Comparison of ENCODE assay signal across 8 cellular contexts in genomic region chr3:71130516-71131384, GRCh38.
DNase-seq lines count a peak whose midpoint lies in the region; ATAC-seq, FAIRE-seq and TF ChIP-seq lines count a peak whose summit lies in the region.

No MANE protein-coding gene starts in this region.

- dilution Hi-C loops in endothelial cell of umbilical vein (cut with MboI; ENCODE audit: extremely low pct_ligation_motif_present, low sequenced_read_pairs), result no loop called here

- H3K79me2 ChIP-seq in endothelial cell of umbilical vein (ENCODE audit: control insufficient read depth, insufficient read depth, low read length), result peaks cover 21% of the 10 kb centered on the region

- intact Hi-C loops in endothelial cell of umbilical vein (cut with micrococcal nuclease), result loop anchor here (1.0 to 10.0 kb wide), 3 partner anchors 27 to 264 kb away; no protein-coding TSS in a partner anchor

- BruUV-seq in endothelial cell of umbilical vein (replicated peaks; lab: Mats Ljungman, UMichigan), result no TSS peak

- peak overlapping the region; percentile 93 for H3K27ac ChIP-seq in endothelial cell of umbilical vein (ENCODE audit: insufficient read depth, low read depth, low read length)

- POLR2A ChIA-PET in endothelial cell of umbilical vein (lab: Charles Lee), result no interaction called here

- H3K27me3 ChIP-seq in endothelial cell of umbilical vein (ENCODE audit: control insufficient read depth in 2 of 2, insufficient read depth in 2 of 2, low read length in 2 of 2), result no peaks in the 10 kb centered on the region

- H3K9me3 ChIP-seq in endothelial cell of umbilical vein (replicated peaks; ENCODE audit: control insufficient read depth, insufficient read depth, low read length), result no peaks in the 10 kb centered on the region

- peak overlapping the region; percentile 97 for H3K4me2 ChIP-seq in endothelial cell of umbilical vein (ENCODE audit: insufficient read depth, low read length)

- H3K9ac ChIP-seq in endothelial cell of umbilical vein (replicated peaks; ENCODE audit: extremely low read depth, insufficient read depth, low read length), result peak overlapping the region; percentile 94

- CTCF ChIA-PET in endothelial cell of umbilical vein (lab: Charles Lee), result interaction anchor here (0.7 to 2.1 kb wide), 7 partner anchors 11 to 74 kb away, joined by 3 to 7 read pairs (median 4); no protein-coding TSS in a partner anchor

- H3K4me3 ChIP-seq in endothelial cell of umbilical vein (replicated peaks in 1 of 3; ENCODE audit: insufficient read depth in 1 of 3, low read depth in 1 of 3, low read length in 3 of 3), result peak overlapping the region; percentile 24 to 91 (median 87)

- H3K4me1 ChIP-seq in endothelial cell of umbilical vein (ENCODE audit: control insufficient read depth, extremely low read depth, insufficient read depth, low read length), result peaks cover 24% of the 10 kb centered on the region

- peak; percentile 86 for DNase-seq in EH (ENCODE audit: low read depth)
- DNase-seq in NCI-H526 treated with DMSO at 0.1 percent for 48 hours (lab: John Stamatoyannopoulos, UW), result peak; percentile 61
- peak; percentile 55 for DNase-seq in activated CD8-positive, alpha-beta memory T cell treated with anti-CD3 and anti-CD28 coated beads, Interleukin-2, amount 50 U/mL, for 1 hour (ENCODE audit: extremely low read depth)
- DNase-seq in endothelial cell of umbilical vein (ENCODE audit: low read depth, low spot score), result peak; percentile 84
- peak; percentile 82 for DNase-seq in mucosa of gallbladder (ENCODE audit: low spot score)
- peak; percentile 47 to 58 for DNase-seq in stimulated activated CD8-positive, alpha-beta memory T cell treated with anti-CD3 and anti-CD28 coated beads, Interleukin-7, amount 100 ng/mL, for 1 hour (ENCODE audit: low read depth in 2 of 2)
- DNase-seq in NCI-H1694 treated with DMSO at 0.1 percent for 48 hours (lab: John Stamatoyannopoulos, UW), result no peak

- FAIRE-seq in endothelial cell of umbilical vein (lab: Jason Lieb, UNC), result peak; percentile 61

- no peak for TF ChIP-seq POLR2A in endothelial cell of umbilical vein (IDR thresholded peaks at IDR 0.05; ENCODE audit: low read depth, low read length)

- no peaks in the 10 kb centered on the region for H4K20me1 ChIP-seq in endothelial cell of umbilical vein (replicated peaks; ENCODE audit: control insufficient read depth, extremely low read depth, insufficient read depth, low read length)

- H2AFZ ChIP-seq in endothelial cell of umbilical vein (ENCODE audit: low read depth, low read length), result peak overlapping the region; percentile 72

- H3K9me1 ChIP-seq in endothelial cell of umbilical vein (replicated peaks; ENCODE audit: control insufficient read depth, extremely low read depth, insufficient read depth, low read length), result no peaks in the 10 kb centered on the region

- H3K36me3 ChIP-seq in endothelial cell of umbilical vein (ENCODE audit: control insufficient read depth in 2 of 2, extremely low read depth in 1 of 2, insufficient read depth in 2 of 2, low read length in 2 of 2), result no peaks in the 10 kb centered on the region

- no peak for TF ChIP-seq CTCF in endothelial cell of umbilical vein (IDR thresholded peaks at IDR 0.05; ENCODE audit: extremely low read depth in 1 of 2, insufficient read depth in 1 of 2, low read depth in 1 of 2, low read length in 2 of 2)

- peak; percentile 83 for ATAC-seq in HG02623 (IDR thresholded peaks at IDR 0.05; ENCODE audit: unreplicated experiment)

TF ChIP-seq in endothelial cell of umbilical vein, 7 proteins besides CTCF, POLR2A, EP300 and RAD21:
- TF ChIP-seq GATA2 (IDR thresholded peaks at IDR 0.05; ENCODE audit: insufficient read depth, insufficient read length, low read depth, low read length) (no peak), MYC (IDR thresholded peaks at IDR 0.05; ENCODE audit: low read depth, low read length) (no peak), EZH2 (IDR thresholded peaks at IDR 0.05; ENCODE audit: borderline replicate concordance, low read depth, low read length, severe bottlenecking) (no peak), FOS (IDR thresholded peaks at IDR 0.05; ENCODE audit: borderline replicate concordance, insufficient read depth, low read length) (peak; percentile 15)
